In the genomic region with DNA sequence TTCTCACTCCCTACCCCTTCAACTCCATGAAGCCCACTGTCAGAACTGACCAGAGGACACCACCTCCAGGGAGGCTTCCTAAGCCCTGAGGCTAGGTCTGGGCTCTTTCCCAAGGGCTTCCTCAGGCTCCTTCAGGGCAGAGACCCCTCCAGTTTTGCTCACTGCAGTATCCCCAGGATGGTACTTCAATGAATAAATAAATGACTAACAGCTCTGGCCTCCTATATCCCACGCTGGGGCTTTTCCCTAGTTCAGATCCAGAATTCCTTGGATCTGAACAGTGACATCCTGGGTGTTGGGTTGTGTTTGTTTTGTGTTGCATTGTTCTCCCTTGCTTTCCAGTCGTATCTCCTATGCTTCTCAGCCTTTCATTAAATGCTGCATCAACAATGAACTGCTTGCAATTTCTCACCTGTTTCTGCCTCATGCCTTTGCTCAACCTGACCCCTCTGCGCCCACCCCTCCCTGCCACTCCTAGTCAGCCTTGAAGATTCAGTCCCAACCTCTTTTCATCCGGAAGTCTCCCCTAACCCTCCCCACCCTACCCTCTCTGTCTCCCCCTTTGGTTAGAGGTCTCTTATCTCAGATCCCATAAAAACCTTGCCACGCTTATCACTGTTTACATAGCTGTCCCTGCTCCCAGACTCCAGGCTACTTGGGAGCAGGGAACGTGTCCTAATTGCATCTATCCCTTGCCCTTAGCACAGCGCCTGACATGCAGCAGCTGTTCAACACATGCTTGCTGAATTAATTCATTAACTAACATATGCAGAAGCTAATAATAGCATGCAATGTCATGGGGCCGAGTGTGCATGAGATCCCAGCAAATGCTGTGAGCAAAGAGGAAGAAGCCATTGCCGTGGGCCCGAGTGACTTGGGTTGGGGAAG, we compare ENCODE assay signal across 1 cellular context.
TF ChIP-seq lines count a peak whose summit lies in the region.

No MANE protein-coding gene starts in this region.

TF ChIP-seq in SK-N-SH, 30 proteins besides CTCF, POLR2A, EP300 and RAD21 (continued from another document):
- TF ChIP-seq MXI1 (IDR thresholded peaks at IDR 0.05; ENCODE audit: low read depth, low read length) (peak; percentile 75; the same call in 1 of the 2 replicates), GATA2 (CRISPR knock-in tag; IDR thresholded peaks at IDR 0.05) (peak; percentile 96), NFIC (IDR thresholded peaks at IDR 0.05; ENCODE audit: borderline replicate concordance) (no peak), EZH2phosphoT487 (IDR thresholded peaks at IDR 0.05; ENCODE audit: borderline replicate concordance, low read depth) (no peak), CHD2 (IDR thresholded peaks at IDR 0.05; ENCODE audit: low read length, partially characterized antibody) (peak; percentile 92), TAF1 (IDR thresholded peaks at IDR 0.05; ENCODE audit: borderline replicate concordance, low read depth, low read length) (no peak), FOXJ3 (CRISPR knock-in tag; IDR thresholded peaks at IDR 0.05) (peak; percentile 98), GABPA (IDR thresholded peaks at IDR 0.05; ENCODE audit: low read depth) (no peak), RCOR1 (IDR thresholded peaks at IDR 0.05; ENCODE audit: low read length) (peak; percentile 96), YY1 (IDR thresholded peaks at IDR 0.05; ENCODE audit: low read depth) (no peak), FOXM1 (IDR thresholded peaks at IDR 0.05; ENCODE audit: low read depth) (no peak), SMC3 (IDR thresholded peaks at IDR 0.05; ENCODE audit: low read depth, low read length) (no peak), ELF1 (IDR thresholded peaks at IDR 0.05) (no peak)
- TF ChIP-seq, protein P1, sequence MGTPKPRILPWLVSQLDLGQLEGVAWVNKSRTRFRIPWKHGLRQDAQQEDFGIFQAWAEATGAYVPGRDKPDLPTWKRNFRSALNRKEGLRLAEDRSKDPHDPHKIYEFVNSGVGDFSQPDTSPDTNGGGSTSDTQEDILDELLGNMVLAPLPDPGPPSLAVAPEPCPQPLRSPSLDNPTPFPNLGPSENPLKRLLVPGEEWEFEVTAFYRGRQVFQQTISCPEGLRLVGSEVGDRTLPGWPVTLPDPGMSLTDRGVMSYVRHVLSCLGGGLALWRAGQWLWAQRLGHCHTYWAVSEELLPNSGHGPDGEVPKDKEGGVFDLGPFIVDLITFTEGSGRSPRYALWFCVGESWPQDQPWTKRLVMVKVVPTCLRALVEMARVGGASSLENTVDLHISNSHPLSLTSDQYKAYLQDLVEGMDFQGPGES (IDR thresholded peaks at IDR 0.05; ENCODE audit: low read depth, low read length), result no peak
- TF ChIP-seq, protein P2, sequence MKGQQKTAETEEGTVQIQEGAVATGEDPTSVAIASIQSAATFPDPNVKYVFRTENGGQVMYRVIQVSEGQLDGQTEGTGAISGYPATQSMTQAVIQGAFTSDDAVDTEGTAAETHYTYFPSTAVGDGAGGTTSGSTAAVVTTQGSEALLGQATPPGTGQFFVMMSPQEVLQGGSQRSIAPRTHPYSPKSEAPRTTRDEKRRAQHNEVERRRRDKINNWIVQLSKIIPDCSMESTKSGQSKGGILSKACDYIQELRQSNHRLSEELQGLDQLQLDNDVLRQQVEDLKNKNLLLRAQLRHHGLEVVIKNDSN (IDR thresholded peaks at IDR 0.05; ENCODE audit: borderline replicate concordance, low read depth), result no peak
